24 cellular contexts compared by ENCODE assay signal in genomic region chr3:56197991-56198390, GRCh38.
"Had no signal": no experiment of that assay in that cellular context is flagged by ENCODE, and none has a peak within 500 bp of the region (broad histone marks: within the 10 kb centered on the region; RNA-seq: fewer than 3 reads in every experiment).

No MANE protein-coding gene starts in this region.

- H3K4me3 ChIP-seq: skin epidermis, suprapubic skin, uterus had no signal

- H3K27ac Mint-ChIP-seq: activated naive CD8-positive, alpha-beta T cell; activated T-helper 17 cell treated with anti-CD3 and anti-CD28 coated beads, Interleukin-2, amount 50 U/mL, for 72 hours; mesothelial cell of epicardium; naive thymus-derived CD8-positive, alpha-beta T cell; progenitor cell of endocrine pancreas; stimulated activated naive CD8-positive, alpha-beta T cell treated with anti-CD3 and anti-CD28 coated beads, Interleukin-15, Interleukin-2, amounts not matched to agents 100 ng/mL and 50 ng/mL, for 24 hours; T-helper 1 cell treated with Interleukin-12 subunit alpha and Interleukin-12 subunit beta and Interleukin-4 antibody, amounts not matched to agents 30 μg/mL and 1 μg/mL, for 36 hours; WTC11 had no signal

- H3K4me3 Mint-ChIP-seq: activated naive CD8-positive, alpha-beta T cell; activated T-helper 17 cell treated with anti-CD3 and anti-CD28 coated beads, Interleukin-2, amount 50 U/mL, for 72 hours; mesothelial cell of epicardium; naive thymus-derived CD8-positive, alpha-beta T cell; stimulated activated naive CD8-positive, alpha-beta T cell treated with anti-CD3 and anti-CD28 coated beads, Interleukin-15, Interleukin-2, amounts not matched to agents 100 ng/mL and 50 ng/mL, for 24 hours; T-helper 1 cell treated with Interleukin-12 subunit alpha and Interleukin-12 subunit beta and Interleukin-4 antibody, amounts not matched to agents 30 μg/mL and 1 μg/mL, for 36 hours; WTC11 had no signal

- H3K36me3 Mint-ChIP-seq: activated naive CD8-positive, alpha-beta T cell; mesothelial cell of epicardium; naive thymus-derived CD8-positive, alpha-beta T cell; WTC11 had no signal

- H3K9me3 Mint-ChIP-seq: activated T-helper 17 cell treated with anti-CD3 and anti-CD28 coated beads, Interleukin-2, amount 50 U/mL, for 72 hours; mesothelial cell of epicardium; naive thymus-derived CD8-positive, alpha-beta T cell; stimulated activated naive CD8-positive, alpha-beta T cell treated with anti-CD3 and anti-CD28 coated beads, Interleukin-15, Interleukin-2, amounts not matched to agents 100 ng/mL and 50 ng/mL, for 24 hours; T-helper 1 cell treated with Interleukin-12 subunit alpha and Interleukin-12 subunit beta and Interleukin-4 antibody, amounts not matched to agents 30 μg/mL and 1 μg/mL, for 36 hours; WTC11 had no signal

- H3K27me3 ChIP-seq: foreskin keratinocyte, suprapubic skin, uterus had no signal

- DNase-seq: activated naive CD4-positive, alpha-beta T cell; activated T-cell treated with anti-CD3 and anti-CD28 coated beads, Interleukin-2, amount 50 U/mL, for 1 hour; amniotic stem cell; cerebellar nuclear complex; cortex of kidney; kidney; left ventricle myocardium superior; mammary epithelial cell; naive thymus-derived CD8-positive, alpha-beta T cell; stimulated activated CD4-positive, alpha-beta T cell treated with anti-CD3 and anti-CD28 coated beads, Interleukin-1b, Interleukin-23, amount 100 ng/mL, for 48 hours; T1000; trophoblast cell; uterus had no signal

- H3K4me1 ChIP-seq: foreskin keratinocyte, suprapubic skin, uterus had no signal

- H3K36me3 ChIP-seq: suprapubic skin, uterus had no signal

- H3K27me3 Mint-ChIP-seq: activated naive CD8-positive, alpha-beta T cell; progenitor cell of endocrine pancreas; stimulated activated naive CD8-positive, alpha-beta T cell treated with anti-CD3 and anti-CD28 coated beads, Interleukin-15, Interleukin-2, amounts not matched to agents 100 ng/mL and 50 ng/mL, for 24 hours had no signal

- H3K27ac ChIP-seq: epithelial cell of prostate, foreskin keratinocyte, skin epidermis, suprapubic skin, uterus had no signal

- H3K9me3 ChIP-seq: suprapubic skin, uterus had no signal

- H3K4me1 Mint-ChIP-seq: activated T-helper 17 cell treated with anti-CD3 and anti-CD28 coated beads, Interleukin-2, amount 50 U/mL, for 72 hours; naive thymus-derived CD8-positive, alpha-beta T cell had no signal
